1 cellular context compared by ENCODE assay signal in the genomic region with DNA sequence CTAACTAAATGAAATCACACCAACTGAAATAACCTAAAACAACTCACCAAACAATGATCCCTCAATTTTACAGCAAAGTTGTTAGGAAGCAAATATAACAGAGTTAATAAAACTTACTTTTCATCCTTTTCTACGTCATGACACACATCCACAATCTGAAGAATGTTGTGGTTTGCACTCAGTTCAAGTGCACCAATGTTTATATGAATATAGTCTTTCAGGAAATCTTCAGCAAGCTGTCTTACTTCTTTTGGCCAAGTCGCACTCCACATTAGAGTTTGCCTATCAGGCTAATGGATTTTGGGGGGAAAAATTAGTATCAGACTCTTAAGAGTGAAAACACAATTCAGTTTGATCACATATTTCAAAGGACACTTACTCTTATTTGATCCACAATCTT.
TF ChIP-seq lines count a peak whose summit lies in the region.

No MANE protein-coding gene starts in this region.

TF ChIP-seq in neural cell, 6 proteins besides CTCF, POLR2A, EP300 and RAD21 (continued from another document):
- TF ChIP-seq POLR2AphosphoS5 (IDR thresholded peaks at IDR 0.05), result no peak
- no peak for TF ChIP-seq TAF1 (IDR thresholded peaks at IDR 0.05; ENCODE audit: low read depth)
- no peak for TF ChIP-seq SMC3 (conservative IDR thresholded peaks at IDR 0.05; ENCODE audit: poor library complexity)
- TF ChIP-seq MXI1 (conservative IDR thresholded peaks at IDR 0.05; ENCODE audit: poor library complexity, severe bottlenecking), result no peak
- TF ChIP-seq, protein P1, sequence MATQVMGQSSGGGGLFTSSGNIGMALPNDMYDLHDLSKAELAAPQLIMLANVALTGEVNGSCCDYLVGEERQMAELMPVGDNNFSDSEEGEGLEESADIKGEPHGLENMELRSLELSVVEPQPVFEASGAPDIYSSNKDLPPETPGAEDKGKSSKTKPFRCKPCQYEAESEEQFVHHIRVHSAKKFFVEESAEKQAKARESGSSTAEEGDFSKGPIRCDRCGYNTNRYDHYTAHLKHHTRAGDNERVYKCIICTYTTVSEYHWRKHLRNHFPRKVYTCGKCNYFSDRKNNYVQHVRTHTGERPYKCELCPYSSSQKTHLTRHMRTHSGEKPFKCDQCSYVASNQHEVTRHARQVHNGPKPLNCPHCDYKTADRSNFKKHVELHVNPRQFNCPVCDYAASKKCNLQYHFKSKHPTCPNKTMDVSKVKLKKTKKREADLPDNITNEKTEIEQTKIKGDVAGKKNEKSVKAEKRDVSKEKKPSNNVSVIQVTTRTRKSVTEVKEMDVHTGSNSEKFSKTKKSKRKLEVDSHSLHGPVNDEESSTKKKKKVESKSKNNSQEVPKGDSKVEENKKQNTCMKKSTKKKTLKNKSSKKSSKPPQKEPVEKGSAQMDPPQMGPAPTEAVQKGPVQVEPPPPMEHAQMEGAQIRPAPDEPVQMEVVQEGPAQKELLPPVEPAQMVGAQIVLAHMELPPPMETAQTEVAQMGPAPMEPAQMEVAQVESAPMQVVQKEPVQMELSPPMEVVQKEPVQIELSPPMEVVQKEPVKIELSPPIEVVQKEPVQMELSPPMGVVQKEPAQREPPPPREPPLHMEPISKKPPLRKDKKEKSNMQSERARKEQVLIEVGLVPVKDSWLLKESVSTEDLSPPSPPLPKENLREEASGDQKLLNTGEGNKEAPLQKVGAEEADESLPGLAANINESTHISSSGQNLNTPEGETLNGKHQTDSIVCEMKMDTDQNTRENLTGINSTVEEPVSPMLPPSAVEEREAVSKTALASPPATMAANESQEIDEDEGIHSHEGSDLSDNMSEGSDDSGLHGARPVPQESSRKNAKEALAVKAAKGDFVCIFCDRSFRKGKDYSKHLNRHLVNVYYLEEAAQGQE (IDR thresholded peaks at IDR 0.05; ENCODE audit: borderline replicate concordance), result no peak
